ENCODE assay signal across 16 cellular contexts in genomic region chr4:82491251-82491960, GRCh38.
A peak's percentile ranks its signal among the peaks of the same experiment; 100 is the strongest.
DNase-seq lines count a peak whose midpoint lies in the region; ATAC-seq and TF ChIP-seq lines count a peak whose summit lies in the region.
"Had no signal": no experiment of that assay in that cellular context is flagged by ENCODE, and none has a peak within 500 bp of the region (broad histone marks: within the 10 kb centered on the region; RNA-seq: fewer than 3 reads in every experiment).

No MANE protein-coding gene starts in this region.

- H3K4me3 ChIP-seq in LNCaP clone FGC (ENCODE audit: low read depth, low read length), result no peak overlapping the region
- no peak overlapping the region for H3K4me3 ChIP-seq in ovary
- H3K4me3 ChIP-seq: BLaER1 treated with 17β-estradiol and CSF1 and Interleukin-3, amounts not matched to agents 10 nM and 100 nM; colonic mucosa; HAP-1; right atrium auricular region had no signal

- ATAC-seq in HG02610 (IDR thresholded peaks at IDR 0.05; ENCODE audit: unreplicated experiment) (no peak), GM21825 (IDR thresholded peaks at IDR 0.05; ENCODE audit: unreplicated experiment) (no peak)
- ATAC-seq: activated CD4-positive, CD25-positive, alpha-beta regulatory T cell treated with anti-CD3 and anti-CD28 coated beads, Interleukin-2, amount 50 U/mL, for 24 hours had no signal

- DNase-seq in DMS153 (lab: John Stamatoyannopoulos, UW) (peak; percentile 80), LNCaP clone FGC (ENCODE audit: low read depth) (peak; percentile 92), NCI-H446 (lab: John Stamatoyannopoulos, UW) (peak; percentile 79 to 85), islet precursor cell (peak; percentile 84), ovary (no peak)
- DNase-seq: activated effector memory CD4-positive, alpha-beta T cell treated with anti-CD3 and anti-CD28 coated beads, Interleukin-2, amount 50 U/mL, for 16 hours; amniotic stem cell; colonic mucosa; mesenchymal stem cell; T-helper 2 cell had no signal

- TF ChIP-seq POLR2A in ovary (IDR thresholded peaks at IDR 0.05), result no peak

- no peaks in the 10 kb centered on the region for H3K36me3 ChIP-seq in ovary
- H3K36me3 ChIP-seq: BLaER1 treated with 17β-estradiol and CSF1 and Interleukin-3, amounts not matched to agents 10 nM and 100 nM; colonic mucosa; HAP-1; right atrium auricular region had no signal

- TF ChIP-seq EP300 in ovary (IDR thresholded peaks at IDR 0.05), result no peak

- no peaks in the 10 kb centered on the region for H3K27me3 ChIP-seq in ovary
- H3K27me3 ChIP-seq: BLaER1 treated with 17β-estradiol and CSF1 and Interleukin-3, amounts not matched to agents 10 nM and 100 nM; colonic mucosa; right atrium auricular region had no signal

- 91 to 94% (median 92%) methylated on average over 10 of the region's 10 CpGs for WGBS in ovary, 3 donors

- TF ChIP-seq CTCF in LNCaP clone FGC (IDR thresholded peaks at IDR 0.05; ENCODE audit: control insufficient read depth, extremely low read depth, insufficient read depth) (no peak), ovary (IDR thresholded peaks at IDR 0.05) (no peak)

- peaks cover 2% of the 10 kb centered on the region for H3K4me1 ChIP-seq in ovary (ENCODE audit: insufficient read depth)
- H3K4me1 ChIP-seq: colonic mucosa, HAP-1, right atrium auricular region had no signal

- no peaks in the 10 kb centered on the region for H3K9me3 ChIP-seq in ovary
- H3K9me3 ChIP-seq: BLaER1 treated with 17β-estradiol and CSF1 and Interleukin-3, amounts not matched to agents 10 nM and 100 nM; colonic mucosa; HAP-1; right atrium auricular region had no signal

- no peak overlapping the region for H3K27ac ChIP-seq in ovary
- H3K27ac ChIP-seq: BLaER1 treated with 17β-estradiol and CSF1 and Interleukin-3, amounts not matched to agents 10 nM and 100 nM; colonic mucosa; right atrium auricular region had no signal

- intact Hi-C loops in ovary (cut with DNase I), result no loop called here

Comparison
In these comparisons a context has a peak if more than half of its experiments do, and no peak if none do; other contexts are left out.
1. DNase-seq: peak in DMS153 (single experiment), LNCaP clone FGC (single experiment), NCI-H446 (2 of 2) and islet precursor cell (single experiment); none in ovary (0 of 5).